Comparison of ENCODE assay signal across 8 cellular contexts in genomic region chr20:7926767-7927166, GRCh38. TPM values are rescaled to one million over a fixed set of nuclear protein-coding genes. Genes with fewer than 3 reads are reported as not detected.
DNase-seq lines count a peak whose midpoint lies in the region; ATAC-seq and TF ChIP-seq lines count a peak whose summit lies in the region.

No MANE protein-coding gene starts in this region.

- H3K4me3 ChIP-seq in heart left ventricle (no peak overlapping the region), fibroblast of pulmonary artery (replicated peaks; ENCODE audit: low read depth, low read length) (no peak overlapping the region), transverse colon (no peak overlapping the region)

- WGBS in heart left ventricle, 4 donors, result 16 to 30% (median 24%) methylated on average over 1 of the region's 1 CpG
- WGBS in transverse colon (ENCODE audit: low coverage in 1 of 2), 2 donors, result 11 to 33% methylated on average over 1 of the region's 1 CpG

- peak in 11 of 12 donors; percentile 21 to 67 (median 40) for TF ChIP-seq CTCF in heart left ventricle (IDR thresholded peaks at IDR 0.05)
- TF ChIP-seq CTCF in fibroblast of pulmonary artery (IDR thresholded peaks at IDR 0.05; ENCODE audit: low read length, missing control alignments), result peak; percentile 79
- TF ChIP-seq CTCF in transverse colon (IDR thresholded peaks at IDR 0.05), result peak in 4 of 5 experiments; percentile 14 to 23 (median 22)

- intact Hi-C loops in heart left ventricle (cut with DNase I), result loop anchor here in 1 of 10 donors (5.0 kb wide), 1 partner anchor 1099 kb away; no protein-coding TSS in a partner anchor
- intact Hi-C loops in Right ventricle myocardium superior (cut with DNase I), result no loop called here
- intact Hi-C loops in transverse colon (cut with DNase I; ENCODE audit: low total_unique reads), result no loop called here

- H3K36me3 ChIP-seq in heart left ventricle, result no peaks in the 10 kb centered on the region
- H3K36me3 ChIP-seq in transverse colon, result no peaks in the 10 kb centered on the region

- DNase-seq in heart left ventricle (no peak), Right ventricle myocardium superior (no peak), RKO (ENCODE audit: low spot score) (peak; percentile 64), fibroblast of pulmonary artery (ENCODE audit: low read depth) (peak; percentile 77), transverse colon (no peak), NCI-H1930 (lab: John Stamatoyannopoulos, UW) (no peak), NCI-H187 (lab: John Stamatoyannopoulos, UW) (no peak)

- no peaks in the 10 kb centered on the region for H3K27me3 ChIP-seq in heart left ventricle
- no peaks in the 10 kb centered on the region for H3K27me3 ChIP-seq in transverse colon

- TF ChIP-seq POLR2A in heart left ventricle (IDR thresholded peaks at IDR 0.05) (no peak), transverse colon (IDR thresholded peaks at IDR 0.05) (no peak)

- H3K27ac ChIP-seq in heart left ventricle, result no peak overlapping the region
- no peak overlapping the region for H3K27ac ChIP-seq in transverse colon

- no peaks in the 10 kb centered on the region for H3K9me3 ChIP-seq in heart left ventricle
- no peaks in the 10 kb centered on the region for H3K9me3 ChIP-seq in transverse colon

- ATAC-seq in heart left ventricle (no peak), Right ventricle myocardium superior (ENCODE audit: poor library complexity) (no peak), HG03196 (IDR thresholded peaks at IDR 0.05; ENCODE audit: unreplicated experiment) (no peak)

- no peak for TF ChIP-seq EP300 in transverse colon (IDR thresholded peaks at IDR 0.05; ENCODE audit: low read depth)

- H3K4me1 ChIP-seq in heart left ventricle, result peaks cover 0 to 12% (median 0%) of the 10 kb centered on the region in 12 donors
- H3K4me1 ChIP-seq in transverse colon, result no peaks in the 10 kb centered on the region

- in situ Hi-C loops in transverse colon (cut with MboI; ENCODE audit: low pct_ligation_motif_present in 1 of 4, low pct_unique_long_range_greater_than_20kb in 1 of 4, low sequenced_read_pairs in 3 of 4), result loop anchor here in 1 of 4 donors (25.0 kb wide), 1 partner anchor 786 kb away; no protein-coding TSS in a partner anchor

RNA-seq across cellular contexts. Expression of gene HAO1, which starts 13.5 kb away (rescaled TPM):
- total RNA-seq in heart left ventricle (under 1 TPM in 1 of 9 donors, not detected in 8; 0.17 TPM), Right ventricle myocardium superior (not detected), transverse colon (not detected)
- not detected for polyA plus RNA-seq in heart left ventricle

Comparison
In these comparisons a context has a peak if more than half of its experiments do, and no peak if none do; other contexts are left out.
1. DNase-seq: peak in RKO (single experiment) and fibroblast of pulmonary artery (single experiment); none in heart left ventricle (0 of 5), Right ventricle myocardium superior (single experiment), transverse colon (single experiment), NCI-H1930 (0 of 2) and NCI-H187 (0 of 2).
2. CTCF ChIP-seq: peak in every context shown above with its lines; median percentile 79 in fibroblast of pulmonary artery; 40 in heart left ventricle; 22 in transverse colon.